In genomic region chr3:167882057-167882667, GRCh38 we compare ENCODE assay signal across 8 cellular contexts.
DNase-seq lines count a peak whose midpoint lies in the region; ATAC-seq and TF ChIP-seq lines count a peak whose summit lies in the region.

No MANE protein-coding gene starts in this region.

- no peaks in the 10 kb centered on the region for H3K9me3 ChIP-seq in left lung

- H3K4me3 ChIP-seq in left lung: no peak overlapping the region

- no peaks in the 10 kb centered on the region for H3K27me3 ChIP-seq in left lung

- in situ Hi-C loops in T47D (cut with HindIII; ENCODE audit: low pct_unique_long_range_greater_than_20kb, low sequenced_read_pairs): no loop called here

- peaks cover 0 to 7% of the 10 kb centered on the region in 2 donors for H3K4me1 ChIP-seq in left lung

- peak; percentile 87 for ATAC-seq in GM19467 (IDR thresholded peaks at IDR 0.05; ENCODE audit: unreplicated experiment)
- ATAC-seq in HG03469 (IDR thresholded peaks at IDR 0.05; ENCODE audit: unreplicated experiment): peak; percentile 79
- ATAC-seq in left lung: peak; percentile 79

- DNase-seq in DMS53 (lab: John Stamatoyannopoulos, UW): peak; percentile 73
- DNase-seq in NCI-H748 (lab: John Stamatoyannopoulos, UW; ENCODE audit: unreplicated experiment): peak; percentile 54
- DNase-seq in T47D (ENCODE audit: low read depth in 1 of 2, low spot score in 1 of 2): peak; percentile 21 to 70
- no peak for DNase-seq in left lung
- DNase-seq in cortex of kidney (lab: John Stamatoyannopoulos, UW): no peak
- no peak for DNase-seq in activated T-cell treated with anti-CD3 and anti-CD28 coated beads, Interleukin-2, amount 50 U/mL, for 48 hours

- intact Hi-C loops in left lung (cut with DNase I): loop anchor here in 1 of 2 donors (5.0 kb wide), 1 partner anchor 45 kb away; no protein-coding TSS in a partner anchor

- no peaks in the 10 kb centered on the region for H3K36me3 ChIP-seq in left lung

- H3K27ac ChIP-seq in left lung: no peak overlapping the region

- peak; percentile 22 to 53 for TF ChIP-seq CTCF in left lung (IDR thresholded peaks at IDR 0.05)

Comparison
In these comparisons a context has a peak if more than half of its experiments do, and no peak if none do; other contexts are left out.
1. DNase-seq: peak in DMS53 (single experiment), NCI-H748 (single experiment) and T47D (2 of 2); none in left lung (0 of 2), cortex of kidney (single experiment) and activated T-cell treated with anti-CD3 and anti-CD28 coated beads, Interleukin-2, amount 50 U/mL, for 48 hours (0 of 2).
2. Peak in every context shown above with its lines, with median percentiles within 50 percentile points of each other: ATAC-seq.